ENCODE assay signal across 8 cellular contexts in the genomic region with DNA sequence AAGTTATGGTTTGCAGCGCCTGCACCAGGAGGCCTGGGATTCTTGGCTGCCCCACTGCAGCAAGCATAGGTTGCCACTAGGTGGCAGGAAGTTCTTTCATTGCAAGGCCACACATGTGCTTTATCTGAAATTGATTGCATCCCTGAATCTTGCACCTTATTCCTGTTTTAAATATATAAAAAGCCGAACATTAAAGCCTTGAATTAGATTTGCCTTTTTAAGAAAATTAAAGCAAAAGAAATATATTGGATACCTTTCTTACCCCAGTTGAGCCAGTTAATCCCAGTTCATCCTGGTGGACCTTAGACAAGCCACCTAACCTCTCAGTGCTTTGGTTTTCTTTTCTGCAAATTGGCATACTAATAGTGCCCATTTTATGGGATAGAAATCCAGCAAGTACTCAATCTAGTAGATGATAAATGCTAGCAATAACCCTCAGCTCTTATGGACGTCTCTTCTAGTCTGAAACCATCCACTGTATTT. TPM values are rescaled to one million over a fixed set of nuclear protein-coding genes. Genes with fewer than 3 reads are reported as not detected.
DNase-seq lines count a peak whose midpoint lies in the region; ATAC-seq and TF ChIP-seq lines count a peak whose summit lies in the region.

No MANE protein-coding gene starts in this region.

- no peak for TF ChIP-seq POLR2A in HCT116 (IDR thresholded peaks at IDR 0.05; ENCODE audit: borderline replicate concordance, extremely low read depth, insufficient read depth, insufficient read length)

- no peaks in the 10 kb centered on the region for H3K79me2 ChIP-seq in HCT116 (ENCODE audit: insufficient read depth, low read length)

- POLR2A ChIA-PET in HCT116 (lab: Charles Lee) = no interaction called here

- DNase-seq in ELF-1 (ENCODE audit: low read depth, low spot score) (peak; percentile 56), HCT116 (ENCODE audit: low read depth, low spot score) (peak; percentile 59), NCI-H2107 treated with DMSO at 0.1 percent for 48 hours (lab: John Stamatoyannopoulos, UW; ENCODE audit: unreplicated experiment) (peak; percentile 57), choroid plexus epithelial cell (ENCODE audit: low read depth) (peak; percentile 87)
- DNase-seq in activated CD4-positive, alpha-beta T cell treated with anti-CD3 and anti-CD28 coated beads for 24 hours (ENCODE audit: low read depth in 2 of 2) = peak; percentile 36 to 38
- peak; percentile 23 for DNase-seq in stimulated activated CD8-positive, alpha-beta memory T cell treated with anti-CD3 and anti-CD28 coated beads, Interleukin-15, amount 100 ng/mL, for 1 hour (ENCODE audit: low read depth)

- 27% methylated on average over 3 of the region's 3 CpGs for WGBS in liver

- RAD21 ChIA-PET in HCT116 (lab: Charles Lee; ENCODE audit: low non-redundant PET in 1 of 2, low total read pairs in 2 of 2, uncharacterized antibody in 2 of 2, unreplicated experiment in 2 of 2) = no interaction called here

- H3K4me1 ChIP-seq in HCT116 (ENCODE audit: control insufficient read depth in 1 of 2, insufficient read depth in 2 of 2, low read length in 2 of 2) = no peaks in the 10 kb centered on the region
- no peaks in the 10 kb centered on the region for H3K4me1 ChIP-seq in liver (ENCODE audit: control insufficient read depth in 4 of 4, insufficient read depth in 4 of 4, low read length in 3 of 4)

- H3K27ac ChIP-seq in HCT116 (ENCODE audit: low read depth, low read length) (no peak overlapping the region), liver (ENCODE audit: low read depth in 1 of 2, low read length in 2 of 2) (no peak overlapping the region)

- H4K20me1 ChIP-seq in HCT116 (ENCODE audit: insufficient read depth) = no peaks in the 10 kb centered on the region

- H3K4me2 ChIP-seq in HCT116 (ENCODE audit: low read length) = no peak overlapping the region

- peak; percentile 92 to 96 (median 94) for TF ChIP-seq CTCF in HCT116 (IDR thresholded peaks at IDR 0.05 in 2 of 3, conservative IDR thresholded peaks at IDR 0.05 in 1 of 3; ENCODE audit: borderline replicate concordance in 1 of 3, insufficient read depth in 1 of 3, low read depth in 2 of 3, low read length in 2 of 3)
- TF ChIP-seq CTCF in choroid plexus epithelial cell (conservative IDR thresholded peaks at IDR 0.05; ENCODE audit: low read depth, low read length) = peak; percentile 98
- TF ChIP-seq CTCF in liver (IDR thresholded peaks at IDR 0.05; ENCODE audit: low read depth, low read length, missing input control) = peak; percentile 90

- H3K9me3 ChIP-seq in HCT116 (ENCODE audit: control insufficient read depth in 1 of 2, insufficient read depth in 1 of 2, low read depth in 1 of 2, low read length in 2 of 2) = no peaks in the 10 kb centered on the region
- H3K9me3 ChIP-seq in liver (ENCODE audit: control insufficient read depth in 4 of 4, low read length in 3 of 4) = no peaks in the 10 kb centered on the region

- H3K27me3 ChIP-seq in HCT116 (ENCODE audit: insufficient read depth, low read length) = no peaks in the 10 kb centered on the region
- H3K27me3 ChIP-seq in liver (ENCODE audit: control insufficient read depth in 4 of 4, insufficient read depth in 4 of 4, low read length in 3 of 4) = no peaks in the 10 kb centered on the region

- intact Hi-C loops in HCT116 (cut with micrococcal nuclease) = loop anchor here (2.0 to 10.0 kb wide), 3 partner anchors 165 to 615 kb away; partner anchors contain the start of gene POLR1E

- peak; percentile 88 for TF ChIP-seq RAD21 in HCT116 (IDR thresholded peaks at IDR 0.05; ENCODE audit: low read depth)
- TF ChIP-seq RAD21 in liver (IDR thresholded peaks at IDR 0.05) = peak; percentile 90 to 91

- no TSS peak for BruUV-seq in HCT116 (replicated peaks; lab: Mats Ljungman, UMichigan)

- H3K9ac ChIP-seq in HCT116 (ENCODE audit: low read length) (no peak overlapping the region), liver (ENCODE audit: low read depth in 1 of 2, low read length in 2 of 2) (no peak overlapping the region)

- ATAC-seq in HCT116 = peak; percentile 96
- ATAC-seq in HG03280 (IDR thresholded peaks at IDR 0.05; ENCODE audit: unreplicated experiment) = no peak

- H3K4me3 ChIP-seq in HCT116 (replicated peaks in 1 of 2; ENCODE audit: low read depth in 1 of 2, low read length in 2 of 2) (no peak overlapping the region), choroid plexus epithelial cell (ENCODE audit: low read depth, low read length) (no peak overlapping the region), liver (ENCODE audit: low read depth in 1 of 3, low read length in 3 of 3) (no peak overlapping the region)

- H3K9me2 ChIP-seq in HCT116 (ENCODE audit: insufficient read depth) = no peaks in the 10 kb centered on the region

- CTCF ChIA-PET in HCT116 (lab: Charles Lee) = no interaction called here

- H3K36me3 ChIP-seq in HCT116 (ENCODE audit: control insufficient read depth in 1 of 2, insufficient read depth in 2 of 2, low read length in 2 of 2) (no peaks in the 10 kb centered on the region), liver (ENCODE audit: control insufficient read depth in 4 of 4, insufficient read depth in 3 of 4, low read depth in 1 of 4, low read length in 3 of 4) (no peaks in the 10 kb centered on the region)

- H2AFZ ChIP-seq in HCT116 (ENCODE audit: low read depth, low read length, poor library complexity, severe bottlenecking) = peak overlapping the region; percentile 73

TF ChIP-seq in HCT116, 20 proteins besides CTCF, POLR2A, EP300 and RAD21:
- peak; percentile 63; the same call in 1 of the 2 replicates for TF ChIP-seq MAX (IDR thresholded peaks at IDR 0.05)
- no peak for TF ChIP-seq SP1 (IDR thresholded peaks at IDR 0.05; ENCODE audit: low read depth)
TF ChIP-seq in HCT116: peak in this region for 1.

TF ChIP-seq in liver, 16 proteins besides CTCF, POLR2A, EP300 and RAD21:
- TF ChIP-seq MAX (IDR thresholded peaks at IDR 0.05) (peak; percentile 64), HNF4G (IDR thresholded peaks at IDR 0.05) (no peak), GABPA (IDR thresholded peaks at IDR 0.05 in 1 of 2, conservative IDR thresholded peaks at IDR 0.05 in 1 of 2) (no peak), HNF4A (conservative IDR thresholded peaks at IDR 0.05) (peak in 1 of 2 donors; percentile 11), EGR1 (IDR thresholded peaks at IDR 0.05; ENCODE audit: low read depth in 2 of 2) (no peak)
- TF ChIP-seq, protein P1, sequence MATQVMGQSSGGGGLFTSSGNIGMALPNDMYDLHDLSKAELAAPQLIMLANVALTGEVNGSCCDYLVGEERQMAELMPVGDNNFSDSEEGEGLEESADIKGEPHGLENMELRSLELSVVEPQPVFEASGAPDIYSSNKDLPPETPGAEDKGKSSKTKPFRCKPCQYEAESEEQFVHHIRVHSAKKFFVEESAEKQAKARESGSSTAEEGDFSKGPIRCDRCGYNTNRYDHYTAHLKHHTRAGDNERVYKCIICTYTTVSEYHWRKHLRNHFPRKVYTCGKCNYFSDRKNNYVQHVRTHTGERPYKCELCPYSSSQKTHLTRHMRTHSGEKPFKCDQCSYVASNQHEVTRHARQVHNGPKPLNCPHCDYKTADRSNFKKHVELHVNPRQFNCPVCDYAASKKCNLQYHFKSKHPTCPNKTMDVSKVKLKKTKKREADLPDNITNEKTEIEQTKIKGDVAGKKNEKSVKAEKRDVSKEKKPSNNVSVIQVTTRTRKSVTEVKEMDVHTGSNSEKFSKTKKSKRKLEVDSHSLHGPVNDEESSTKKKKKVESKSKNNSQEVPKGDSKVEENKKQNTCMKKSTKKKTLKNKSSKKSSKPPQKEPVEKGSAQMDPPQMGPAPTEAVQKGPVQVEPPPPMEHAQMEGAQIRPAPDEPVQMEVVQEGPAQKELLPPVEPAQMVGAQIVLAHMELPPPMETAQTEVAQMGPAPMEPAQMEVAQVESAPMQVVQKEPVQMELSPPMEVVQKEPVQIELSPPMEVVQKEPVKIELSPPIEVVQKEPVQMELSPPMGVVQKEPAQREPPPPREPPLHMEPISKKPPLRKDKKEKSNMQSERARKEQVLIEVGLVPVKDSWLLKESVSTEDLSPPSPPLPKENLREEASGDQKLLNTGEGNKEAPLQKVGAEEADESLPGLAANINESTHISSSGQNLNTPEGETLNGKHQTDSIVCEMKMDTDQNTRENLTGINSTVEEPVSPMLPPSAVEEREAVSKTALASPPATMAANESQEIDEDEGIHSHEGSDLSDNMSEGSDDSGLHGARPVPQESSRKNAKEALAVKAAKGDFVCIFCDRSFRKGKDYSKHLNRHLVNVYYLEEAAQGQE (IDR thresholded peaks at IDR 0.05) = no peak

RNA-seq across cellular contexts. Expression of gene TRMT10B, which starts 6.3 kb away (rescaled TPM):
- 5.5 TPM for total RNA-seq in HCT116 (2021; ENCODE audit: unreplicated experiment)
- 5.0 and 6.2 TPM in 2 replicates for polyA plus RNA-seq in HCT116 (2012)
- total RNA-seq in liver = 1 to 10 TPM; 2.0 to 2.1 TPM
- polyA plus RNA-seq in liver = 1 to 10 TPM; 1.9 to 3.9 TPM

RNA-seq across cellular contexts. Expression of gene EXOSC3, which starts 37.6 kb away (rescaled TPM):
- 79.6 TPM for total RNA-seq in HCT116 (2021; ENCODE audit: unreplicated experiment)
- polyA plus RNA-seq in HCT116 (2012) = 38.6 and 46.1 TPM in 2 replicates
- total RNA-seq in liver = 10 to 100 TPM; 19.9 to 27.7 TPM
- polyA plus RNA-seq in liver = 10 to 100 TPM; 16.2 to 19.2 TPM

RNA-seq across cellular contexts. Expression of gene DCAF10, which starts 53.3 kb away (rescaled TPM):
- total RNA-seq in HCT116 (2021; ENCODE audit: unreplicated experiment) (20.6 TPM), liver (10 to 100 TPM; 20.8 to 22.2 TPM)
- 16.7 and 16.8 TPM in 2 replicates for polyA plus RNA-seq in HCT116 (2012)
- polyA plus RNA-seq in liver = 1 to 10 TPM; 9.7 TPM

Comparison
In these comparisons a context has a peak if more than half of its experiments do, and no peak if none do; other contexts are left out.
1. DNase-seq: peak in every context shown above with its lines; median percentile 87 in choroid plexus epithelial cell; 59 in HCT116; 57 in NCI-H2107 treated with DMSO at 0.1 percent for 48 hours; 56 in ELF-1; 37 in activated CD4-positive, alpha-beta T cell treated with anti-CD3 and anti-CD28 coated beads for 24 hours; 23 in stimulated activated CD8-positive, alpha-beta memory T cell treated with anti-CD3 and anti-CD28 coated beads, Interleukin-15, amount 100 ng/mL, for 1 hour.